ENCODE assay signal across 8 cellular contexts in genomic region chr1:121185140-121185708, GRCh38. TPM values are rescaled to one million over a fixed set of nuclear protein-coding genes. Genes with fewer than 3 reads are reported as not detected.
DNase-seq lines count a peak whose midpoint lies in the region; ATAC-seq and TF ChIP-seq lines count a peak whose summit lies in the region.
"Not testable (repeated sequence)": the region's sequence is repeated elsewhere in the genome, so short reads cannot be mapped to it uniquely, and the experiment has no call there.

No MANE protein-coding gene starts in this region.

- not testable (repeated sequence) for DNase-seq in CD4-positive, alpha-beta T cell; naive thymus-derived CD8-positive, alpha-beta T cell; stomach
- peak in 3 of 4 donors; percentile 5 to 16 (median 13) for DNase-seq in body of pancreas
- peak; percentile 66 for DNase-seq in Right ventricle myocardium inferior (ENCODE audit: missing footprints)

- intact Hi-C loops in CD4-positive, alpha-beta T cell (cut with DNase I, micrococcal nuclease); body of pancreas (cut with DNase I); Right ventricle myocardium inferior (cut with DNase I); stomach (cut with DNase I; ENCODE audit: low total_unique reads): not testable (repeated sequence)

- not testable (repeated sequence) for H3K27ac ChIP-seq in CD4-positive, alpha-beta T cell (ENCODE audit: low read depth, low read length)
- H3K27ac ChIP-seq in body of pancreas (peak overlapping the region; percentile 39 to 80 (median 56)), stomach (peak overlapping the region in 4 of 5 donors; percentile 81 to 86 (median 82))

- not testable (repeated sequence) for H3K27me3 ChIP-seq in CD4-positive, alpha-beta T cell (ENCODE audit: control insufficient read depth, insufficient read depth, low read length); body of pancreas; stomach

- not testable (repeated sequence) for H3K9me3 ChIP-seq in CD4-positive, alpha-beta T cell (ENCODE audit: control insufficient read depth, low read length); body of pancreas; stomach

- not testable (repeated sequence) for H3K9me3 Mint-ChIP-seq in CD4-positive, alpha-beta T cell; naive thymus-derived CD8-positive, alpha-beta T cell

- not testable (repeated sequence) for H3K4me1 Mint-ChIP-seq in CD4-positive, alpha-beta T cell (ENCODE audit: low read depth); naive thymus-derived CD8-positive, alpha-beta T cell

- TF ChIP-seq CTCF in CD4-positive, alpha-beta T cell (IDR thresholded peaks at IDR 0.05); WI38 (IDR thresholded peaks at IDR 0.05; ENCODE audit: low read depth, low read length); body of pancreas (IDR thresholded peaks at IDR 0.05); stomach (IDR thresholded peaks at IDR 0.05): not testable (repeated sequence)

- not testable (repeated sequence) for TF ChIP-seq EP300 in stomach (IDR thresholded peaks at IDR 0.05)

- H3K36me3 Mint-ChIP-seq in CD4-positive, alpha-beta T cell (ENCODE audit: low read depth); naive thymus-derived CD8-positive, alpha-beta T cell: not testable (repeated sequence)

- H3K27ac Mint-ChIP-seq in CD4-positive, alpha-beta T cell: peak overlapping the region; percentile 80
- H3K27ac Mint-ChIP-seq in naive thymus-derived CD8-positive, alpha-beta T cell: peak overlapping the region in 4 of 10 donors; percentile 75 to 96 (median 89)

- not testable (repeated sequence) for H3K36me3 ChIP-seq in body of pancreas (replicated peaks in 1 of 2; ENCODE audit: insufficient read depth in 1 of 2, low read depth in 2 of 2); stomach

- peak overlapping the region; percentile 37; the same call in 1 of the 2 replicates for H3K4me3 ChIP-seq in WI38 (ENCODE audit: low read depth, low read length)
- peak overlapping the region in 1 of 2 donors; percentile 20 for H3K4me3 ChIP-seq in body of pancreas
- H3K4me3 ChIP-seq in stomach: peak overlapping the region; percentile 43 to 54 (median 48)

- WGBS in body of pancreas, 2 donors: no CpG with 5 or more reads among the region's 48 CpGs
- WGBS in stomach, 5 donors: no CpG with 5 or more reads among the region's 48 CpGs

- H3K4me3 Mint-ChIP-seq in CD4-positive, alpha-beta T cell: peak overlapping the region; percentile 99
- peak overlapping the region; percentile 83 to 99 (median 96) for H3K4me3 Mint-ChIP-seq in naive thymus-derived CD8-positive, alpha-beta T cell

- CTCF ChIA-PET in CD4-positive, alpha-beta T cell (lab: Charles Lee): not testable (repeated sequence)

- H3K4me1 ChIP-seq in body of pancreas, stomach: not testable (repeated sequence)

- not testable (repeated sequence) for ATAC-seq in CD4-positive, alpha-beta T cell (ENCODE audit: poor library complexity)
- ATAC-seq in GM21723 (IDR thresholded peaks at IDR 0.05; ENCODE audit: unreplicated experiment) (peak; percentile 7), HG03521 (IDR thresholded peaks at IDR 0.05; ENCODE audit: unreplicated experiment) (peak; percentile 2), body of pancreas (peak; percentile 9), Right ventricle myocardium inferior (peak; percentile 41)
- ATAC-seq in naive thymus-derived CD8-positive, alpha-beta T cell: peak in 1 of 2 donors; percentile 1

- not testable (repeated sequence) for H3K27me3 Mint-ChIP-seq in CD4-positive, alpha-beta T cell; naive thymus-derived CD8-positive, alpha-beta T cell

- POLR2A ChIA-PET in CD4-positive, alpha-beta T cell (lab: Charles Lee): interaction anchor here (0.8 kb wide), 1 partner anchor 335 kb away, joined by 4 read pairs; no protein-coding TSS in a partner anchor
- POLR2A ChIA-PET in naive thymus-derived CD8-positive, alpha-beta T cell (lab: Charles Lee): interaction anchor here (1.6 kb wide), 1 partner anchor 334 kb away, joined by 4 read pairs; no protein-coding TSS in a partner anchor

- TF ChIP-seq POLR2A in body of pancreas (IDR thresholded peaks at IDR 0.05); stomach (IDR thresholded peaks at IDR 0.05): not testable (repeated sequence)

RNA-seq across cellular contexts. Expression of gene SRGAP2C, which starts 0.4 kb away (rescaled TPM):
- 10 to 100 TPM; 10.9 to 11.3 TPM for total RNA-seq in CD4-positive, alpha-beta T cell
- total RNA-seq in body of pancreas (1 to 10 TPM; 4.6 to 9.3 TPM), Right ventricle myocardium inferior (14.0 TPM), stomach (10 to 100 TPM in 2 of 5 donors, 1 to 10 TPM in 3; 2.3 to 17.6 (median 7.6) TPM)
- 10 to 100 TPM; 10.7 to 14.1 TPM for total RNA-seq in naive thymus-derived CD8-positive, alpha-beta T cell
- 1 to 10 TPM in 2 of 3 donors, under 1 TPM in 1; 0.73 to 2.1 (median 1.0) TPM for polyA plus RNA-seq in naive thymus-derived CD8-positive, alpha-beta T cell
- 1 to 10 TPM; 2.7 to 2.9 (median 2.9) TPM for polyA plus RNA-seq in stomach

RNA-seq across cellular contexts. Expression of gene FAM72B, which starts 1.1 kb away (rescaled TPM):
- total RNA-seq in CD4-positive, alpha-beta T cell: 1 to 10 TPM in 1 of 2 experiments, under 1 TPM in 1; 0.47 to 1.1 TPM
- total RNA-seq in body of pancreas (not detected), Right ventricle myocardium inferior (0.43 TPM), stomach (1 to 10 TPM in 1 of 5 donors, not detected in 4; 1.5 TPM)
- not detected for total RNA-seq in naive thymus-derived CD8-positive, alpha-beta T cell
- polyA plus RNA-seq in naive thymus-derived CD8-positive, alpha-beta T cell: not detected
- 1 to 10 TPM in 2 of 3 donors, under 1 TPM in 1; 0.46 to 1.5 (median 1.4) TPM for polyA plus RNA-seq in stomach
